8 cellular contexts compared by ENCODE assay signal in the genomic region with DNA sequence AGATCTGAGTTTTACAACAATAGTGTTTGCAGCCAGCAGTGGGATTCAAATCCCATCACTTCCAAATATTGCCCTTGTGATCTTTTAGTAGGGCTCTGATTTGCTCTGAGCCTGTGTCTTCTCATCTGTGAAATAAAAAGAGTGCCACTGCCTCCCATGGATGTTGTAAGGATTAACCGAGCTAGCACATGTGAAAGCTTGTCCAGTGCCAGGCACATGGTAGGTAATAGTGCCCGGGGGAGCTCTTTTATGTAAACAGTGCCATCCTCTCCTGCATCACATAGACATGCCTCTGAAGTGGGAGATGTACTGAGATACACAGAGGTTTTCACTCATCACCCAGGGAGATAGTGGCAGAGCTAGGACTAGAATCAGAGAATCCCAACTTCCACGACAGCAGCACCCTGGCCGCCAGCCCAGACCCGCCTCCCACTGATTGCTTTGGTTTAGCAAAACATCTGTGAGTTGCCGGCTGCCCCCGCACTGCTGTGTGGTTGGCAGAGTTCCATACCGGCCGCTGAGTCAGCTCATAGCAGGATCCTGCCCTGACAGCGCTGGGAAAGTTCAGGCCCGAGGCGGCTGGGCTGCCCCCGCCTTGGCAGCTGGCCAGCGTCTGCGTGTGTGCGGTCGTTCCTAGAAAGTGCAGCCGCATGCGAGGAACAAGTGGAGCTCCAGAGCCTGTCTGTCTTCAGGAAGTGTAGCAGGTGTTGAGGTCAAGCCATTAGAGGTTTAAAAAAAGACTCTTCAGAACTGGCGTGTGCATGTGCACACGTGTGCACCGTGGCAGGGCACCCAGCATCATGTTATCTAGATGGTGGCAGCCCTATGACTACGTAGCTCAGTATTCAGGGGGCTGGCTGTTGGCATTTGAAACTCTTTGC. TPM values are rescaled to one million over a fixed set of nuclear protein-coding genes. Genes with fewer than 3 reads are reported as not detected.
DNase-seq lines count a peak whose midpoint lies in the region; ATAC-seq and TF ChIP-seq lines count a peak whose summit lies in the region.

No MANE protein-coding gene starts in this region.

- H3K4me3 ChIP-seq in HL-60 (replicated peaks; ENCODE audit: insufficient read depth, low read length), result no peak overlapping the region
- H3K4me3 ChIP-seq in effector memory CD4-positive, alpha-beta T cell (ENCODE audit: insufficient read depth, low read depth, low read length, poor library complexity, severe bottlenecking), result peak overlapping the region; percentile 9

- peaks cover 46% of the 10 kb centered on the region for H3K4me1 Mint-ChIP-seq in mesothelial cell of epicardium

- TF ChIP-seq CTCF in HL-60 (IDR thresholded peaks at IDR 0.05; ENCODE audit: insufficient read depth, low read length), result no peak
- TF ChIP-seq CTCF in mesothelial cell of epicardium (IDR thresholded peaks at IDR 0.05; ENCODE audit: unreplicated experiment), result no peak

- H3K4me1 ChIP-seq in effector memory CD4-positive, alpha-beta T cell (ENCODE audit: control insufficient read depth, insufficient read depth, low read length, poor library complexity, severe bottlenecking), result peaks cover 28% of the 10 kb centered on the region

- DNase-seq in C1 segment of cervical spinal cord (lab: John Stamatoyannopoulos, UW), result peak; percentile 45 to 98 (median 90)
- DNase-seq in HL-60 (ENCODE audit: low read depth in 1 of 2, low spot score in 1 of 2), result peak; percentile 97 to 99
- DNase-seq in NCI-H82 treated with DMSO at 0.1 percent for 48 hours (lab: John Stamatoyannopoulos, UW; ENCODE audit: unreplicated experiment), result peak; percentile 91
- peak; percentile 98 for DNase-seq in activated CD8-positive, alpha-beta memory T cell treated with anti-CD3 and anti-CD28 coated beads for 24 hours
- peak; percentile 83 to 88 (median 87) for DNase-seq in effector memory CD4-positive, alpha-beta T cell
- peak; percentile 98 to 99 for DNase-seq in mesothelial cell of epicardium (ENCODE audit: low spot score in 2 of 2, unreplicated experiment in 2 of 2)
- DNase-seq in stimulated activated CD8-positive, alpha-beta memory T cell treated with anti-CD3 and anti-CD28 coated beads, Interleukin-15, amount 100 ng/mL, for 48 hours (ENCODE audit: low read depth in 2 of 2), result peak; percentile 97

- H3K36me3 ChIP-seq in effector memory CD4-positive, alpha-beta T cell (ENCODE audit: control insufficient read depth, insufficient read depth, low read length), result peaks cover 24% of the 10 kb centered on the region

- no peaks in the 10 kb centered on the region for H3K27me3 ChIP-seq in HL-60 (ENCODE audit: insufficient read depth, poor library complexity, severe bottlenecking)
- no peaks in the 10 kb centered on the region for H3K27me3 ChIP-seq in effector memory CD4-positive, alpha-beta T cell (replicated peaks; ENCODE audit: control insufficient read depth, insufficient read depth, low read length, poor library complexity, severe bottlenecking)

- peak; percentile 62 for ATAC-seq in GM19455 (IDR thresholded peaks at IDR 0.05; ENCODE audit: unreplicated experiment)

- H3K27me3 Mint-ChIP-seq in mesothelial cell of epicardium (ENCODE audit: low read depth), result peaks cover 23% of the 10 kb centered on the region

- H3K9me3 Mint-ChIP-seq in mesothelial cell of epicardium, result no peaks in the 10 kb centered on the region

- no peak overlapping the region for H3K27ac ChIP-seq in HL-60 (replicated peaks)
- peak overlapping the region; percentile 58 for H3K27ac ChIP-seq in effector memory CD4-positive, alpha-beta T cell (ENCODE audit: insufficient read depth, low read length, poor library complexity, severe bottlenecking)

- H3K27ac Mint-ChIP-seq in mesothelial cell of epicardium, result peak overlapping the region; percentile 64

- H3K36me3 Mint-ChIP-seq in mesothelial cell of epicardium, result peaks cover 16% of the 10 kb centered on the region

- H3K9me3 ChIP-seq in effector memory CD4-positive, alpha-beta T cell (ENCODE audit: control insufficient read depth, low read length), result no peaks in the 10 kb centered on the region

- peak overlapping the region; percentile 27 for H3K4me3 Mint-ChIP-seq in mesothelial cell of epicardium

RNA-seq across cellular contexts. Expression of gene ARID3B, which starts 5.0 kb away (rescaled TPM):
- total RNA-seq in mesothelial cell of epicardium, result 18.0 to 22.1 TPM (median 19.6 TPM) in 3 replicates
